1 cellular context compared by ENCODE assay signal in the genomic region with DNA sequence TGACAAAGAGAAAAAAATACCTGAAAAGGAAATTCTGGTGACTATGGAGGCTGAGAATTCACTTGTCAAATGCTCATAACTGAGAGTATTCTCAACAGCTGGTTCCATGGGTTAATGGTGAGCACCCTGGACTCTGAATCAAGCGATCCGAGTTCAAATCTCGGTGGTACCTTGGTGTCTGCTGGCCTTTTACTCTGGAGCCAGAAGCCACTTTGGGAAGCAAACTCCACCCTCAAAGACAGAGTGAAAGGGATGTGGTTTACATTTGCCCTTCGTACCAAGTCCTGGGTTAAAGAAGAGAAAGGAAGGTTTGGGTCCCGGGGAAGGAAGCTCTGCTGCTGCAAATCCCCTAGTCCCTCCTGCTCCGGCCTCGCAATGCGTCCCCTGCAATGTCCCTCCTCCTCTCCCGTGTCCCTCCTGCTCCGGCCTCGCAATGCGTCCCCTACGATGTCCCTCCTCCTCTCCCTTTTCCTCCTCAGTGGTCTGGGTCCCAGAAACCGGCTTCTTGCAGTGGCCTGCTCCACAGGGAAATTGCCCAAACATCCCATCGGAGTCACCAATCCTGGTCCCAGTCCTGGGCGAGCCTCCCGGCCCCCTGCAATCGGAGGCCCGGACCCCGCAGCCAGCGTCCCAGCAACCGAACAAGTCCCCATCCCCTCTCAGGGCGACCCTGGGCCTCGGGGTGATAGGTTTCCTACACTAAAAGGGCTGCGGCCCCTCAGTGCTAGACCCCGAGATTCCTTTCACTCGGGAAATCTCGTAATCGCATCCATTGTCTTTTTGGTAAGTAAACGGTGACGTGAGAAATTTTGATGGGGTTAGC.
TF ChIP-seq lines count a peak whose summit lies in the region.

No MANE protein-coding gene starts in this region.

TF ChIP-seq in HEK293, 187 proteins besides CTCF, POLR2A, EP300 and RAD21 (continued from another document):
- TF ChIP-seq, protein P1, sequence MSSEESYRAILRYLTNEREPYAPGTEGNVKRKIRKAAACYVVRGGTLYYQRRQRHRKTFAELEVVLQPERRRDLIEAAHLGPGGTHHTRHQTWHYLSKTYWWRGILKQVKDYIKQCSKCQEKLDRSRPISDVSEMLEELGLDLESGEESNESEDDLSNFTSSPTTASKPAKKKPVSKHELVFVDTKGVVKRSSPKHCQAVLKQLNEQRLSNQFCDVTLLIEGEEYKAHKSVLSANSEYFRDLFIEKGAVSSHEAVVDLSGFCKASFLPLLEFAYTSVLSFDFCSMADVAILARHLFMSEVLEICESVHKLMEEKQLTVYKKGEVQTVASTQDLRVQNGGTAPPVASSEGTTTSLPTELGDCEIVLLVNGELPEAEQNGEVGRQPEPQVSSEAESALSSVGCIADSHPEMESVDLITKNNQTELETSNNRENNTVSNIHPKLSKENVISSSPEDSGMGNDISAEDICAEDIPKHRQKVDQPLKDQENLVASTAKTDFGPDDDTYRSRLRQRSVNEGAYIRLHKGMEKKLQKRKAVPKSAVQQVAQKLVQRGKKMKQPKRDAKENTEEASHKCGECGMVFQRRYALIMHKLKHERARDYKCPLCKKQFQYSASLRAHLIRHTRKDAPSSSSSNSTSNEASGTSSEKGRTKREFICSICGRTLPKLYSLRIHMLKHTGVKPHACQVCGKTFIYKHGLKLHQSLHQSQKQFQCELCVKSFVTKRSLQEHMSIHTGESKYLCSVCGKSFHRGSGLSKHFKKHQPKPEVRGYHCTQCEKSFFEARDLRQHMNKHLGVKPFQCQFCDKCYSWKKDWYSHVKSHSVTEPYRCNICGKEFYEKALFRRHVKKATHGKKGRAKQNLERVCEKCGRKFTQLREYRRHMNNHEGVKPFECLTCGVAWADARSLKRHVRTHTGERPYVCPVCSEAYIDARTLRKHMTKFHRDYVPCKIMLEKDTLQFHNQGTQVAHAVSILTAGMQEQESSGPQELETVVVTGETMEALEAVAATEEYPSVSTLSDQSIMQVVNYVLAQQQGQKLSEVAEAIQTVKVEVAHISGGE (tag by site-specific recombination; conservative IDR thresholded peaks at IDR 0.05; ENCODE audit: low read depth), result no peak
- TF ChIP-seq ZNF747 (tag by site-specific recombination; IDR thresholded peaks at IDR 0.05) (no peak), ZNF571 (tag by site-specific recombination; IDR thresholded peaks at IDR 0.05) (no peak), ZNF23 (tag by site-specific recombination; IDR thresholded peaks at IDR 0.05; ENCODE audit: borderline replicate concordance) (no peak), ZNF548 (tag by site-specific recombination; IDR thresholded peaks at IDR 0.05) (no peak), ZNF292 (tag by site-specific recombination; IDR thresholded peaks at IDR 0.05; ENCODE audit: borderline replicate concordance, low read depth) (no peak), ZNF140 (tag by site-specific recombination; IDR thresholded peaks at IDR 0.05) (no peak), SP2 (tag by site-specific recombination; IDR thresholded peaks at IDR 0.05) (peak; percentile 49), ZNF585B (tag by site-specific recombination; IDR thresholded peaks at IDR 0.05) (no peak), ZNF555 (tag by site-specific recombination; conservative IDR thresholded peaks at IDR 0.05) (no peak), ZNF211 (tag by site-specific recombination; IDR thresholded peaks at IDR 0.05; ENCODE audit: low read depth) (no peak), HOXC10 (CRISPR knock-in tag; IDR thresholded peaks at IDR 0.05) (no peak), ZNF112 (tag by site-specific recombination; IDR thresholded peaks at IDR 0.05) (no peak), IKZF3 (tag by site-specific recombination; IDR thresholded peaks at IDR 0.05) (0 out of 2 replicates have a peak, but pooled peaks have one; percentile 11), ZNF660 (tag by site-specific recombination; IDR thresholded peaks at IDR 0.05) (0 out of 2 replicates have a peak, but pooled peaks have one; percentile 51), MZF1 (tag by site-specific recombination; IDR thresholded peaks at IDR 0.05; ENCODE audit: borderline replicate concordance) (peak; percentile 88), ZNF600 (tag by site-specific recombination; IDR thresholded peaks at IDR 0.05) (0 out of 2 replicates have a peak, but pooled peaks have one; percentile 18), ZNF501 (tag by site-specific recombination; IDR thresholded peaks at IDR 0.05) (peak; percentile 80), ZBTB48 (tag by site-specific recombination; IDR thresholded peaks at IDR 0.05) (no peak)
- TF ChIP-seq, protein P2, sequence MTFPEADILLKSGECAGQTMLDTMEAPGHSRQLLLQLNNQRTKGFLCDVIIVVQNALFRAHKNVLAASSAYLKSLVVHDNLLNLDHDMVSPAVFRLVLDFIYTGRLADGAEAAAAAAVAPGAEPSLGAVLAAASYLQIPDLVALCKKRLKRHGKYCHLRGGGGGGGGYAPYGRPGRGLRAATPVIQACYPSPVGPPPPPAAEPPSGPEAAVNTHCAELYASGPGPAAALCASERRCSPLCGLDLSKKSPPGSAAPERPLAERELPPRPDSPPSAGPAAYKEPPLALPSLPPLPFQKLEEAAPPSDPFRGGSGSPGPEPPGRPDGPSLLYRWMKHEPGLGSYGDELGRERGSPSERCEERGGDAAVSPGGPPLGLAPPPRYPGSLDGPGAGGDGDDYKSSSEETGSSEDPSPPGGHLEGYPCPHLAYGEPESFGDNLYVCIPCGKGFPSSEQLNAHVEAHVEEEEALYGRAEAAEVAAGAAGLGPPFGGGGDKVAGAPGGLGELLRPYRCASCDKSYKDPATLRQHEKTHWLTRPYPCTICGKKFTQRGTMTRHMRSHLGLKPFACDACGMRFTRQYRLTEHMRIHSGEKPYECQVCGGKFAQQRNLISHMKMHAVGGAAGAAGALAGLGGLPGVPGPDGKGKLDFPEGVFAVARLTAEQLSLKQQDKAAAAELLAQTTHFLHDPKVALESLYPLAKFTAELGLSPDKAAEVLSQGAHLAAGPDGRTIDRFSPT (tag by site-specific recombination; IDR thresholded peaks at IDR 0.05), result 0 out of 2 replicates have a peak, but pooled peaks have one; percentile 14
- TF ChIP-seq, protein P3, sequence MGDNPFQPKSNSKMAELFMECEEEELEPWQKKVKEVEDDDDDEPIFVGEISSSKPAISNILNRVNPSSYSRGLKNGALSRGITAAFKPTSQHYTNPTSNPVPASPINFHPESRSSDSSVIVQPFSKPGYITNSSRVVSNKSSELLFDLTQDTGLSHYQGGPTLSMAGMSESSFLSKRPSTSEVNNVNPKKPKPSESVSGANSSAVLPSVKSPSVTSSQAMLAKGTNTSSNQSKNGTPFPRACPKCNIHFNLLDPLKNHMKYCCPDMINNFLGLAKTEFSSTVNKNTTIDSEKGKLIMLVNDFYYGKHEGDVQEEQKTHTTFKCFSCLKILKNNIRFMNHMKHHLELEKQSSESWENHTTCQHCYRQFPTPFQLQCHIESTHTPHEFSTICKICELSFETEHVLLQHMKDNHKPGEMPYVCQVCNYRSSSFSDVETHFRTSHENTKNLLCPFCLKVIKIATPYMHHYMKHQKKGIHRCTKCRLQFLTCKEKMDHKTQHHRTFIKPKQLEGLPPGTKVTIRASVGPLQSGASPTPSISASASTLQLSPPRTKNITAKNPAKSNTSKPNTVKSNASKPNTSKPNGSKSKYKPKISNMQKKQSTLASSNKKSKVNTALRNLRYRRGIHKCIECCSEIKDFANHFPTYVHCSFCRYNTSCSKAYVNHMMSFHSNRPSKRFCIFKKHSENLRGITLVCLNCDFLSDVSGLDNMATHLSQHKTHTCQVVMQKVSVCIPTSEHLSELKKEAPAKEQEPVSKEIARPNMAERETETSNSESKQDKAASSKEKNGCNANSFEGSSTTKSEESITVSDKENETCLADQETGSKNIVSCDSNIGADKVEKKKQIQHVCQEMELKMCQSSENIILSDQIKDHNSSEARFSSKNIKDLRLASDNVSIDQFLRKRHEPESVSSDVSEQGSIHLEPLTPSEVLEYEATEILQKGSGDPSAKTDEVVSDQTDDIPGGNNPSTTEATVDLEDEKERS (tag by site-specific recombination; IDR thresholded peaks at IDR 0.05), result no peak
- TF ChIP-seq, protein P4, sequence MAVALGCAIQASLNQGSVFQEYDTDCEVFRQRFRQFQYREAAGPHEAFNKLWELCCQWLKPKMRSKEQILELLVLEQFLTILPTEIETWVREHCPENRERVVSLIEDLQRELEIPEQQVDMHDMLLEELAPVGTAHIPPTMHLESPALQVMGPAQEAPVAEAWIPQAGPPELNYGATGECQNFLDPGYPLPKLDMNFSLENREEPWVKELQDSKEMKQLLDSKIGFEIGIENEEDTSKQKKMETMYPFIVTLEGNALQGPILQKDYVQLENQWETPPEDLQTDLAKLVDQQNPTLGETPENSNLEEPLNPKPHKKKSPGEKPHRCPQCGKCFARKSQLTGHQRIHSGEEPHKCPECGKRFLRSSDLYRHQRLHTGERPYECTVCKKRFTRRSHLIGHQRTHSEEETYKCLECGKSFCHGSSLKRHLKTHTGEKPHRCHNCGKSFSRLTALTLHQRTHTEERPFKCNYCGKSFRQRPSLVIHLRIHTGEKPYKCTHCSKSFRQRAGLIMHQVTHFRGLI (tag by site-specific recombination; IDR thresholded peaks at IDR 0.05), result no peak
- TF ChIP-seq, protein P5, sequence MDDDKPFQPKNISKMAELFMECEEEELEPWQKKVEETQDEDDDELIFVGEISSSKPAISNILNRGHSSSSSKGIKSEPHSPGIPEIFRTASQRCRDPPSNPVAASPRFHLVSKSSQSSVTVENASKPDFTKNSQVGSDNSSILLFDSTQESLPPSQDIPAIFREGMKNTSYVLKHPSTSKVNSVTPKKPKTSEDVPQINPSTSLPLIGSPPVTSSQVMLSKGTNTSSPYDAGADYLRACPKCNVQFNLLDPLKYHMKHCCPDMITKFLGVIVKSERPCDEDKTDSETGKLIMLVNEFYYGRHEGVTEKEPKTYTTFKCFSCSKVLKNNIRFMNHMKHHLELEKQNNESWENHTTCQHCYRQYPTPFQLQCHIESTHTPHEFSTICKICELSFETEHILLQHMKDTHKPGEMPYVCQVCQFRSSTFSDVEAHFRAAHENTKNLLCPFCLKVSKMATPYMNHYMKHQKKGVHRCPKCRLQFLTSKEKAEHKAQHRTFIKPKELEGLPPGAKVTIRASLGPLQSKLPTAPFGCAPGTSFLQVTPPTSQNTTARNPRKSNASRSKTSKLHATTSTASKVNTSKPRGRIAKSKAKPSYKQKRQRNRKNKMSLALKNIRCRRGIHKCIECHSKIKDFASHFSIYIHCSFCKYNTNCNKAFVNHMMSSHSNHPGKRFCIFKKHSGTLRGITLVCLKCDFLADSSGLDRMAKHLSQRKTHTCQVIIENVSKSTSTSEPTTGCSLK (tag by site-specific recombination; IDR thresholded peaks at IDR 0.05), result no peak
- TF ChIP-seq, protein P6, sequence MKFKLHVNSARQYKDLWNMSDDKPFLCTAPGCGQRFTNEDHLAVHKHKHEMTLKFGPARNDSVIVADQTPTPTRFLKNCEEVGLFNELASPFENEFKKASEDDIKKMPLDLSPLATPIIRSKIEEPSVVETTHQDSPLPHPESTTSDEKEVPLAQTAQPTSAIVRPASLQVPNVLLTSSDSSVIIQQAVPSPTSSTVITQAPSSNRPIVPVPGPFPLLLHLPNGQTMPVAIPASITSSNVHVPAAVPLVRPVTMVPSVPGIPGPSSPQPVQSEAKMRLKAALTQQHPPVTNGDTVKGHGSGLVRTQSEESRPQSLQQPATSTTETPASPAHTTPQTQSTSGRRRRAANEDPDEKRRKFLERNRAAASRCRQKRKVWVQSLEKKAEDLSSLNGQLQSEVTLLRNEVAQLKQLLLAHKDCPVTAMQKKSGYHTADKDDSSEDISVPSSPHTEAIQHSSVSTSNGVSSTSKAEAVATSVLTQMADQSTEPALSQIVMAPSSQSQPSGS (tag by site-specific recombination; IDR thresholded peaks at IDR 0.05; ENCODE audit: low read depth), result no peak
